Comparison of ENCODE assay signal across 1 cellular context in the genomic region with DNA sequence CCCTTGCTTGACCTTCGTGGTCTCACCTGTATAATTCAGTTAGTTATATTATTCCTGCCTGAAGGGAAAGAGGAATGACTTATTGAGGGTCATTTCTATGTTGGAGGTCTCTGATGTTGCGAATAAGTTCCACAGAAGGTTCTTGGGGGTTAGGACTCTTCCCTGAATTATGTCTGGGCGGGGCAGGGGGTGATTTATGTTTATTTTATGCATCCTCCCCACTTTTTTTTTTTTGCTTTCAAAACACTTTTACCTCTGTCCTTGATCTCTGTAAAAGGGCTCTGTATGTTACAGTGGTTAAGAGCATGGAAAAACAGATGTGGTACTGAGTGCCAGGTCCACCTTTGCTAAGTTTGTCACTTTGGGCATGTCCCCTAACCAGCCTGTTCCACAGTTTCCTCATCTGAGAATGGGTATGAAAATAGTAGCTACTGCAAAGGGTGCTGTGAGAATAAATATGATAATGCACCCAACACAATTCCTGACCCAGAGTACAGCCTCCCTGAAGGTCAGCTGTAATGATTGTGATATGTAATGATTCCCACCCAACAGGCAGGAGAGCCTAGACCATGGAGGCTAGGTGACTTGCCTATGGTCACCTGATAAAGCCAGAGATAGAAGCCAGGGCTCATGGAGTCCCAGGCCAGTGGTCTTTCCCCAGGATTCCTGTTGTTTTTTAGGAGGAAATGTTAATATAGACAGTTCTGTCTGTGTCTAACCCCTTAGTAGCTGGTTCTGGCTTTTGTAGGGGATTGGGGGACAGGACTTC.
TF ChIP-seq lines count a peak whose summit lies in the region.

No MANE protein-coding gene starts in this region.

TF ChIP-seq in WTC11, 78 proteins besides CTCF, POLR2A, EP300 and RAD21 (continued from another document):
- TF ChIP-seq, protein P1, sequence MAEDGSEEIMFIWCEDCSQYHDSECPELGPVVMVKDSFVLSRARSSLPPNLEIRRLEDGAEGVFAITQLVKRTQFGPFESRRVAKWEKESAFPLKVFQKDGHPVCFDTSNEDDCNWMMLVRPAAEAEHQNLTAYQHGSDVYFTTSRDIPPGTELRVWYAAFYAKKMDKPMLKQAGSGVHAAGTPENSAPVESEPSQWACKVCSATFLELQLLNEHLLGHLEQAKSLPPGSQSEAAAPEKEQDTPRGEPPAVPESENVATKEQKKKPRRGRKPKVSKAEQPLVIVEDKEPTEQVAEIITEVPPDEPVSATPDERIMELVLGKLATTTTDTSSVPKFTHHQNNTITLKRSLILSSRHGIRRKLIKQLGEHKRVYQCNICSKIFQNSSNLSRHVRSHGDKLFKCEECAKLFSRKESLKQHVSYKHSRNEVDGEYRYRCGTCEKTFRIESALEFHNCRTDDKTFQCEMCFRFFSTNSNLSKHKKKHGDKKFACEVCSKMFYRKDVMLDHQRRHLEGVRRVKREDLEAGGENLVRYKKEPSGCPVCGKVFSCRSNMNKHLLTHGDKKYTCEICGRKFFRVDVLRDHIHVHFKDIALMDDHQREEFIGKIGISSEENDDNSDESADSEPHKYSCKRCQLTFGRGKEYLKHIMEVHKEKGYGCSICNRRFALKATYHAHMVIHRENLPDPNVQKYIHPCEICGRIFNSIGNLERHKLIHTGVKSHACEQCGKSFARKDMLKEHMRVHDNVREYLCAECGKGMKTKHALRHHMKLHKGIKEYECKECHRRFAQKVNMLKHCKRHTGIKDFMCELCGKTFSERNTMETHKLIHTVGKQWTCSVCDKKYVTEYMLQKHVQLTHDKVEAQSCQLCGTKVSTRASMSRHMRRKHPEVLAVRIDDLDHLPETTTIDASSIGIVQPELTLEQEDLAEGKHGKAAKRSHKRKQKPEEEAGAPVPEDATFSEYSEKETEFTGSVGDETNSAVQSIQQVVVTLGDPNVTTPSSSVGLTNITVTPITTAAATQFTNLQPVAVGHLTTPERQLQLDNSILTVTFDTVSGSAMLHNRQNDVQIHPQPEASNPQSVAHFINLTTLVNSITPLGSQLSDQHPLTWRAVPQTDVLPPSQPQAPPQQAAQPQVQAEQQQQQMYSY (CRISPR knock-in tag; IDR thresholded peaks at IDR 0.05), result no peak
- TF ChIP-seq IRF2 (CRISPR knock-in tag; IDR thresholded peaks at IDR 0.05; ENCODE audit: borderline replicate concordance, low read depth) (no peak), SP1 (CRISPR knock-in tag; conservative IDR thresholded peaks at IDR 0.05) (no peak)
- TF ChIP-seq, protein P2, sequence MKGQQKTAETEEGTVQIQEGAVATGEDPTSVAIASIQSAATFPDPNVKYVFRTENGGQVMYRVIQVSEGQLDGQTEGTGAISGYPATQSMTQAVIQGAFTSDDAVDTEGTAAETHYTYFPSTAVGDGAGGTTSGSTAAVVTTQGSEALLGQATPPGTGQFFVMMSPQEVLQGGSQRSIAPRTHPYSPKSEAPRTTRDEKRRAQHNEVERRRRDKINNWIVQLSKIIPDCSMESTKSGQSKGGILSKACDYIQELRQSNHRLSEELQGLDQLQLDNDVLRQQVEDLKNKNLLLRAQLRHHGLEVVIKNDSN (CRISPR knock-in tag; IDR thresholded peaks at IDR 0.05), result no peak
TF ChIP-seq in WTC11: peak in this region for 0.
